In genomic region chr2:23900927-23901322, GRCh38 we compare ENCODE assay signal across 11 cellular contexts. TPM values are rescaled to one million over a fixed set of nuclear protein-coding genes. Genes with fewer than 3 reads are reported as not detected.
DNase-seq lines count a peak whose midpoint lies in the region; TF ChIP-seq lines count a peak whose summit lies in the region.
"Had no signal": no experiment of that assay in that cellular context is flagged by ENCODE, and none has a peak within 500 bp of the region (broad histone marks: within the 10 kb centered on the region; RNA-seq: fewer than 3 reads in every experiment).

No MANE protein-coding gene starts in this region.

- H3K27ac ChIP-seq in RWPE1 (peak overlapping the region; percentile 74), skeletal muscle tissue (ENCODE audit: low read depth, low read length) (peak overlapping the region; percentile 4)

- peaks cover 0 to 9% (median 9%) of the 10 kb centered on the region in 3 donors for H3K4me1 ChIP-seq in skeletal muscle tissue (ENCODE audit: control insufficient read depth in 3 of 3, insufficient read depth in 3 of 3, low read length in 3 of 3)

- POLR2A ChIA-PET in RWPE1 (lab: Yijun Ruan, JAX; ENCODE audit: low non-redundant PET), result no interaction called here

- DNase-seq in GM04504 (ENCODE audit: low read depth), result peak; percentile 60
- peak; percentile 62 for DNase-seq in RWPE1 (ENCODE audit: low spot score)
- peak; percentile 96 for DNase-seq in fibroblast of mammary gland (ENCODE audit: low read depth)
- no peak for DNase-seq in NCI-H524 (lab: John Stamatoyannopoulos, UW)
- DNase-seq in activated CD4-positive, alpha-beta T cell treated with anti-CD3 and anti-CD28 coated beads for 1 hour, result no peak
- DNase-seq in T-helper 2 cell, result no peak
- no peak for DNase-seq in medulla oblongata (ENCODE audit: extremely low spot score)
- DNase-seq: activated CD4-positive, CD25-positive, alpha-beta regulatory T cell treated with anti-CD3 and anti-CD28 coated beads, Interleukin-2, amount 50 U/mL, for 72 hours; endodermal cell; stimulated activated naive B cell treated with anti-CD40 and anti-IgM and Interleukin-4, amounts not matched to agents 10 μg/mL and 1 μg/mL and 100 μg/mL, for 72 hours had no signal

- no peaks in the 10 kb centered on the region for H3K9me3 ChIP-seq in skeletal muscle tissue (ENCODE audit: control insufficient read depth in 3 of 3, low read length in 3 of 3)

- TF ChIP-seq CTCF in RWPE1 (conservative IDR thresholded peaks at IDR 0.05; ENCODE audit: low read depth), result no peak
- TF ChIP-seq CTCF in fibroblast of mammary gland (conservative IDR thresholded peaks at IDR 0.05; ENCODE audit: control insufficient read depth, insufficient read depth, low read depth, low read length), result no peak

- CTCF ChIA-PET in RWPE1 (lab: Yijun Ruan, JAX), result interaction anchor here (1.1 kb wide), 1 partner anchor 26 kb away, joined by 11 read pairs; the partner anchor contains the start of gene ATAD2B

- H3K9ac ChIP-seq in skeletal muscle tissue (ENCODE audit: low read depth in 1 of 3, low read length in 3 of 3), result no peak overlapping the region

- no peaks in the 10 kb centered on the region for H3K36me3 ChIP-seq in skeletal muscle tissue (ENCODE audit: control insufficient read depth in 3 of 3, insufficient read depth in 3 of 3, low read length in 3 of 3)

- H3K4me3 ChIP-seq in fibroblast of mammary gland (ENCODE audit: control insufficient read depth, low read depth, low read length), result peak overlapping the region; percentile 16
- H3K4me3 ChIP-seq in skeletal muscle tissue (ENCODE audit: low read length in 3 of 3), result no peak overlapping the region

- H3K27me3 ChIP-seq in skeletal muscle tissue (ENCODE audit: control insufficient read depth in 3 of 3, insufficient read depth in 3 of 3, low read length in 3 of 3), result no peaks in the 10 kb centered on the region

RNA-seq across cellular contexts. Expression of gene ATAD2B, which starts 26.0 kb away (rescaled TPM):
- 30.3 TPM for total RNA-seq in skeletal muscle tissue

RNA-seq across cellular contexts. Expression of gene UBXN2A, which starts 39.3 kb away (rescaled TPM):
- total RNA-seq in skeletal muscle tissue, result 16.7 TPM

Comparison
In these comparisons a context has a peak if more than half of its experiments do, and no peak if none do; other contexts are left out.
1. DNase-seq: peak in GM04504 (single experiment), RWPE1 (single experiment) and fibroblast of mammary gland (single experiment); none in NCI-H524 (0 of 2), activated CD4-positive, alpha-beta T cell treated with anti-CD3 and anti-CD28 coated beads for 1 hour (single experiment), T-helper 2 cell (0 of 5) and medulla oblongata (single experiment).